In genomic region chrX:154584585-154585183, GRCh38 we compare ENCODE assay signal across 11 cellular contexts. TPM values are rescaled to one million over a fixed set of nuclear protein-coding genes. Genes with fewer than 3 reads are reported as not detected.
"Had no signal": no experiment of that assay in that cellular context is flagged by ENCODE, and none has a peak within 500 bp of the region (broad histone marks: within the 10 kb centered on the region; RNA-seq: fewer than 3 reads in every experiment).

Gene CTAG1A (plus strand): TSS chrX:154585133. CDS start chrX:154585207, 74 bp downstream.

RNA-seq across cellular contexts. Expression of gene CTAG1A, which starts in this region (rescaled TPM):
- total RNA-seq: activated B cell treated with CpG ODN at 0.5 μM for 24 hours; activated CD4-positive, alpha-beta memory T cell treated with anti-CD3 and anti-CD28 coated beads for 36 hours; activated CD4-positive, alpha-beta T cell treated with anti-CD3 and anti-CD28 coated beads, Interleukin-2, amount 10 ng/mL, durations not matched to agents 24 days and 14 days; activated CD8-positive, alpha-beta memory T cell treated with anti-CD3 and anti-CD28 coated beads for 36 hours; activated CD8-positive, alpha-beta T cell treated with anti-CD3 and anti-CD28 coated beads for 36 hours; activated naive CD8-positive, alpha-beta T cell treated with anti-CD3 and anti-CD28 coated beads, Interleukin-2, amount 10 ng/mL, durations not matched to agents 7 days and 5 days; activated T-helper 2 cell treated with anti-CD3 and anti-CD28 coated beads, Interferon-gamma antibody, Interleukin-2, Interleukin-4, amounts not matched to agents 10 μg/mL and 5 μg/mL and 100 μg/mL, durations not matched to agents 14 hours and 24 hours and 36 hours; astrocyte; body of pancreas; cardiac septum; cerebellum had no signal
